In the genomic region with DNA sequence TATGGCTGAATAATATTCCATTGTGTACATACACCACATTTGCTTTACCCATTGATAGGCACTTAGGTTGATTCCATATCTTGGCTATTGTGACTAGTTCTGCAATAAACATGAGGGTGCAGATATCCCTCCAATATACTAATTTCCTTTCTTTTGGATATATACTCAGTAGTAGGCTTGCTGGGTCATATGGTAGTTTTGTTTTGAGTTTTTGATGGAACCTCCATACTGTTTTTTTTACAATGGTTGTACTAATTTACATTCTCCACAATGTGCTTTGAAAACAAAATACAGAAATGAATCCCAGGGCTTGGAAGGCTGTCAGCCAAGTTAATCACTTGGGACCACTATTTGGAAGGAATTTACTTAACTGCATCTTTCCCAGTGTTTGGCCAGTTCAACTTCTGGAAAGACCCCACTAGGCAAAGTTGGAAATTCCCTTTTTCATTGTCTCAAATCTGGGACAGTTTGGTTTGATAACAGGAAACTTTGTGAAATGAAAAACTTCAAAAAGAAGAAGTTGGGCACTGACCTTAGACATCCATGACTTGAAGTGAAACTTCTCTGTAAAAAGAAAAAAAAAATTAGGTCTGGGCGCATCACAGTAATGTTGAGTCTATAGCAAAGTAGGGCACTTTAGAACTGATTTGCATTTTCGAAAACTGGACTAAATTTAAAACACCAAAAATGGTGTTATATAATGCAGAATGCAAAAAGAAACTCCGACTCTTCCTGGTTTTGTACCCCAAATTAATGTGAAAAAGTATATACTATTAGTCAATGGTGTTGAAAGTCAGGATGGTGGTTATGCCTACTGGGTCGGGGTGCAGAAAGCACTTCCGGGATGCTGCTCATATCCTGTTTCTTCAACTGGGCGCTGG, we compare ENCODE assay signal across 9 cellular contexts. TPM values are rescaled to one million over a fixed set of nuclear protein-coding genes. Genes with fewer than 3 reads are reported as not detected.
DNase-seq lines count a peak whose midpoint lies in the region; ATAC-seq and TF ChIP-seq lines count a peak whose summit lies in the region.
"Had no signal": no experiment of that assay in that cellular context is flagged by ENCODE, and none has a peak within 500 bp of the region (broad histone marks: within the 10 kb centered on the region; RNA-seq: fewer than 3 reads in every experiment).

No MANE protein-coding gene starts in this region.

- H3K9me3 Mint-ChIP-seq in activated CD4-positive, alpha-beta T cell treated with anti-CD3 and anti-CD28 coated beads for 36 hours (ENCODE audit: low read depth): no peaks in the 10 kb centered on the region
- H3K9me3 Mint-ChIP-seq in stimulated activated memory B cell treated with anti-CD40 and anti-IgM and Interleukin-4, amounts not matched to agents 10 μg/mL and 1 μg/mL and 100 μg/mL, for 72 hours: peaks cover 3% of the 10 kb centered on the region

- H3K4me3 Mint-ChIP-seq in activated CD4-positive, alpha-beta T cell treated with anti-CD3 and anti-CD28 coated beads for 36 hours: peak overlapping the region; percentile 15
- peak overlapping the region; percentile 75 for H3K4me3 Mint-ChIP-seq in stimulated activated memory B cell treated with anti-CD40 and anti-IgM and Interleukin-4, amounts not matched to agents 10 μg/mL and 1 μg/mL and 100 μg/mL, for 72 hours

- H3K36me3 Mint-ChIP-seq in activated CD4-positive, alpha-beta T cell treated with anti-CD3 and anti-CD28 coated beads for 36 hours (ENCODE audit: low read depth): no peaks in the 10 kb centered on the region
- peaks cover 70% of the 10 kb centered on the region for H3K36me3 Mint-ChIP-seq in stimulated activated memory B cell treated with anti-CD40 and anti-IgM and Interleukin-4, amounts not matched to agents 10 μg/mL and 1 μg/mL and 100 μg/mL, for 72 hours

- peaks cover 20% of the 10 kb centered on the region for H3K4me1 Mint-ChIP-seq in activated CD4-positive, alpha-beta T cell treated with anti-CD3 and anti-CD28 coated beads for 36 hours
- H3K4me1 Mint-ChIP-seq in stimulated activated memory B cell treated with anti-CD40 and anti-IgM and Interleukin-4, amounts not matched to agents 10 μg/mL and 1 μg/mL and 100 μg/mL, for 72 hours: peaks cover 60% of the 10 kb centered on the region

- no peak overlapping the region for H3K9ac ChIP-seq in PC-3 (ENCODE audit: low read length)

- H3K9me3 ChIP-seq in PC-3 (ENCODE audit: low read length): no peaks in the 10 kb centered on the region
- H3K9me3 ChIP-seq: SJSA1 had no signal

- POLR2A ChIA-PET in activated CD4-positive, alpha-beta T cell treated with anti-CD3 and anti-CD28 coated beads for 36 hours (lab: Charles Lee): no interaction called here
- POLR2A ChIA-PET in PC-3 (lab: Charles Lee; ENCODE audit: unreplicated experiment): no interaction called here

- intact Hi-C loops in activated CD4-positive, alpha-beta T cell treated with anti-CD3 and anti-CD28 coated beads for 36 hours (cut with DNase I, micrococcal nuclease): no loop called here
- intact Hi-C loops in PC-3 (cut with micrococcal nuclease): no loop called here

- peak; percentile 62 for ATAC-seq in activated CD4-positive, alpha-beta T cell treated with anti-CD3 and anti-CD28 coated beads for 36 hours
- ATAC-seq in HG02798 (IDR thresholded peaks at IDR 0.05; ENCODE audit: poor library complexity, unreplicated experiment) (peak; percentile 62), PC-3 (no peak)
- ATAC-seq in stimulated activated memory B cell treated with anti-CD40 and anti-IgM and Interleukin-4, amounts not matched to agents 10 μg/mL and 1 μg/mL and 100 μg/mL, for 72 hours: peak; percentile 92

- H3K4me3 ChIP-seq in PC-3 (ENCODE audit: low read length): no peak overlapping the region
- H3K4me3 ChIP-seq: SJSA1 had no signal

- H3K27me3 ChIP-seq in PC-3 (ENCODE audit: low read length): no peaks in the 10 kb centered on the region

- CTCF ChIA-PET in activated CD4-positive, alpha-beta T cell treated with anti-CD3 and anti-CD28 coated beads for 36 hours (lab: Charles Lee): interaction anchor here (0.6 kb wide), 1 partner anchor 629 kb away, joined by 3 read pairs; no protein-coding TSS in a partner anchor
- CTCF ChIA-PET in PC-3 (lab: Charles Lee): no interaction called here

- peak overlapping the region; percentile 53 for H3K27ac Mint-ChIP-seq in activated CD4-positive, alpha-beta T cell treated with anti-CD3 and anti-CD28 coated beads for 36 hours
- peak overlapping the region; percentile 93 for H3K27ac Mint-ChIP-seq in stimulated activated memory B cell treated with anti-CD40 and anti-IgM and Interleukin-4, amounts not matched to agents 10 μg/mL and 1 μg/mL and 100 μg/mL, for 72 hours

- H3K4me2 ChIP-seq in PC-3 (ENCODE audit: low read length): no peak overlapping the region

- no peak for TF ChIP-seq CTCF in PC-3 (conservative IDR thresholded peaks at IDR 0.05; ENCODE audit: low read depth, low read length)

- BruUV-seq in PC-3 (replicated peaks; lab: Mats Ljungman, UMichigan): no TSS peak

- H3K79me2 ChIP-seq in PC-3 (ENCODE audit: low read length): peaks cover 8% of the 10 kb centered on the region; the same call in 1 of the 2 replicates

- no peak overlapping the region for H2AFZ ChIP-seq in PC-3 (ENCODE audit: low read length)

- TF ChIP-seq POLR2A in Raji (IDR thresholded peaks at IDR 0.05; ENCODE audit: insufficient read depth, low read depth, low read length): 0 out of 2 replicates have a peak, but pooled peaks have one; percentile 34

- no peak for DNase-seq in activated CD4-positive, alpha-beta T cell treated with anti-CD3 and anti-CD28 coated beads for 36 hours
- no peak for DNase-seq in activated CD4-positive, alpha-beta T cell treated with anti-CD3 and anti-CD28 coated beads, Interleukin-2, amount 50 U/mL, for 4 hours
- no peak for DNase-seq in NCI-H146 treated with DMSO at 0.1 percent for 48 hours (lab: John Stamatoyannopoulos, UW; ENCODE audit: unreplicated experiment)
- DNase-seq in PC-3: no peak
- no peak for DNase-seq in Ammon's horn (ENCODE audit: low spot score)

- H3K27me3 Mint-ChIP-seq in activated CD4-positive, alpha-beta T cell treated with anti-CD3 and anti-CD28 coated beads for 36 hours: peaks cover 15% of the 10 kb centered on the region
- H3K27me3 Mint-ChIP-seq in stimulated activated memory B cell treated with anti-CD40 and anti-IgM and Interleukin-4, amounts not matched to agents 10 μg/mL and 1 μg/mL and 100 μg/mL, for 72 hours: no peaks in the 10 kb centered on the region

- no peaks in the 10 kb centered on the region for H3F3A ChIP-seq in PC-3 (ENCODE audit: low read length, unreplicated experiment)

- H3K36me3 ChIP-seq in PC-3 (ENCODE audit: low read depth, low read length): no peaks in the 10 kb centered on the region; the same call in none of the 2 replicates
- H3K36me3 ChIP-seq: SJSA1 had no signal

- H4K20me1 ChIP-seq in PC-3 (ENCODE audit: low read length): no peaks in the 10 kb centered on the region

- peaks cover 3% of the 10 kb centered on the region; the same call in 1 of the 2 replicates for H3K4me1 ChIP-seq in PC-3 (ENCODE audit: insufficient read depth, low read length)
- H3K4me1 ChIP-seq: SJSA1 had no signal

- H3K9me2 ChIP-seq in PC-3 (replicated peaks; ENCODE audit: low read length): no peaks in the 10 kb centered on the region

- no peak overlapping the region for H3K27ac ChIP-seq in PC-3 (ENCODE audit: low read length)
- H3K27ac ChIP-seq: SJSA1 had no signal

RNA-seq across cellular contexts. Expression of gene CTSH, which starts 6.0 kb away (rescaled TPM):
- total RNA-seq in activated CD4-positive, alpha-beta T cell treated with anti-CD3 and anti-CD28 coated beads for 36 hours: 10 to 100 TPM; 11.2 to 15.1 TPM
- total RNA-seq in PC-3 (2014; rRNA removed): 136 and 146 TPM in 2 replicates
